Comparison of ENCODE assay signal across 12 cellular contexts in genomic region chr15:66760968-66761722, GRCh38. TPM values are rescaled to one million over a fixed set of nuclear protein-coding genes. Genes with fewer than 3 reads are reported as not detected.
DNase-seq lines count a peak whose midpoint lies in the region; ATAC-seq and TF ChIP-seq lines count a peak whose summit lies in the region.
"Had no signal": no experiment of that assay in that cellular context is flagged by ENCODE, and none has a peak within 500 bp of the region (broad histone marks: within the 10 kb centered on the region; RNA-seq: fewer than 3 reads in every experiment).

No MANE protein-coding gene starts in this region.

- ATAC-seq in Right ventricle myocardium superior (ENCODE audit: poor library complexity) (no peak), Right ventricle myocardium inferior (no peak)
- ATAC-seq: natural killer cell had no signal

- H3K9me3 ChIP-seq in duodenal mucosa (ENCODE audit: control insufficient read depth in 1 of 2, low read length in 2 of 2): no peaks in the 10 kb centered on the region
- H3K9me3 ChIP-seq in muscle layer of duodenum (ENCODE audit: control insufficient read depth in 1 of 2, low read length in 2 of 2): no peaks in the 10 kb centered on the region
- H3K9me3 ChIP-seq in vagina: no peaks in the 10 kb centered on the region

- DNase-seq in Right ventricle myocardium superior (peak; percentile 55), Right ventricle myocardium inferior (ENCODE audit: missing footprints) (no peak), vagina (ENCODE audit: extremely low spot score in 2 of 2) (no peak), DMS53 (lab: John Stamatoyannopoulos, UW) (no peak), iPS-NIHi11 (ENCODE audit: low spot score) (no peak), DMS79 (lab: John Stamatoyannopoulos, UW) (no peak)
- DNase-seq: anterior cingulate cortex, GDM1, head of caudate nucleus, natural killer cell had no signal

- H3K36me3 ChIP-seq in duodenal mucosa (ENCODE audit: control insufficient read depth in 1 of 2, insufficient read depth in 2 of 2, low read length in 2 of 2): no peaks in the 10 kb centered on the region
- no peaks in the 10 kb centered on the region for H3K36me3 ChIP-seq in muscle layer of duodenum (ENCODE audit: control insufficient read depth in 1 of 2, insufficient read depth in 2 of 2, low read length in 2 of 2)
- no peaks in the 10 kb centered on the region for H3K36me3 ChIP-seq in vagina

- peak overlapping the region; percentile 53 for H3K27ac ChIP-seq in duodenal mucosa (ENCODE audit: low read depth, low read length)
- peak overlapping the region; percentile 56 for H3K27ac ChIP-seq in muscle layer of duodenum (ENCODE audit: low read length)
- peak overlapping the region; percentile 20 for H3K27ac ChIP-seq in vagina

- H3K4me1 ChIP-seq in duodenal mucosa (ENCODE audit: control insufficient read depth in 1 of 2, insufficient read depth in 2 of 2, low read length in 2 of 2): peaks cover 59 to 62% of the 10 kb centered on the region in 2 donors
- H3K4me1 ChIP-seq in muscle layer of duodenum (ENCODE audit: control insufficient read depth in 1 of 2, insufficient read depth in 2 of 2, low read length in 2 of 2): peaks cover 25 to 34% of the 10 kb centered on the region in 2 donors
- peaks cover 72% of the 10 kb centered on the region for H3K4me1 ChIP-seq in vagina

- no peak overlapping the region for H3K9ac ChIP-seq in duodenal mucosa (ENCODE audit: low read depth in 1 of 2, low read length in 2 of 2)

- TF ChIP-seq CTCF in vagina (IDR thresholded peaks at IDR 0.05): no peak

- TF ChIP-seq POLR2A in vagina (IDR thresholded peaks at IDR 0.05): no peak

- H3K4me3 ChIP-seq in duodenal mucosa (ENCODE audit: low read depth in 1 of 2, low read length in 2 of 2): peak overlapping the region in 1 of 2 donors; percentile 8
- H3K4me3 ChIP-seq in muscle layer of duodenum (ENCODE audit: low read depth in 1 of 2, low read length in 2 of 2): no peak overlapping the region
- H3K4me3 ChIP-seq in vagina: no peak overlapping the region

- H3K27me3 ChIP-seq in duodenal mucosa (ENCODE audit: control insufficient read depth in 1 of 2, insufficient read depth in 2 of 2, low read length in 2 of 2): no peaks in the 10 kb centered on the region
- H3K27me3 ChIP-seq in muscle layer of duodenum (ENCODE audit: low read depth, low read length): no peaks in the 10 kb centered on the region
- no peaks in the 10 kb centered on the region for H3K27me3 ChIP-seq in vagina

- intact Hi-C loops in Right ventricle myocardium superior (cut with DNase I): loop anchor here (5.0 kb wide), 1 partner anchor 59 kb away; the partner anchor contains the start of gene SMAD6
- intact Hi-C loops in Right ventricle myocardium inferior (cut with DNase I): no loop called here
- intact Hi-C loops in vagina (cut with DNase I): no loop called here

RNA-seq across cellular contexts. Expression of gene SMAD6, which starts 59.1 kb away (rescaled TPM):
- total RNA-seq in Right ventricle myocardium superior: 14.1 TPM
- 16.2 TPM for total RNA-seq in Right ventricle myocardium inferior
- 28.5 TPM for total RNA-seq in vagina
